In the genomic region with DNA sequence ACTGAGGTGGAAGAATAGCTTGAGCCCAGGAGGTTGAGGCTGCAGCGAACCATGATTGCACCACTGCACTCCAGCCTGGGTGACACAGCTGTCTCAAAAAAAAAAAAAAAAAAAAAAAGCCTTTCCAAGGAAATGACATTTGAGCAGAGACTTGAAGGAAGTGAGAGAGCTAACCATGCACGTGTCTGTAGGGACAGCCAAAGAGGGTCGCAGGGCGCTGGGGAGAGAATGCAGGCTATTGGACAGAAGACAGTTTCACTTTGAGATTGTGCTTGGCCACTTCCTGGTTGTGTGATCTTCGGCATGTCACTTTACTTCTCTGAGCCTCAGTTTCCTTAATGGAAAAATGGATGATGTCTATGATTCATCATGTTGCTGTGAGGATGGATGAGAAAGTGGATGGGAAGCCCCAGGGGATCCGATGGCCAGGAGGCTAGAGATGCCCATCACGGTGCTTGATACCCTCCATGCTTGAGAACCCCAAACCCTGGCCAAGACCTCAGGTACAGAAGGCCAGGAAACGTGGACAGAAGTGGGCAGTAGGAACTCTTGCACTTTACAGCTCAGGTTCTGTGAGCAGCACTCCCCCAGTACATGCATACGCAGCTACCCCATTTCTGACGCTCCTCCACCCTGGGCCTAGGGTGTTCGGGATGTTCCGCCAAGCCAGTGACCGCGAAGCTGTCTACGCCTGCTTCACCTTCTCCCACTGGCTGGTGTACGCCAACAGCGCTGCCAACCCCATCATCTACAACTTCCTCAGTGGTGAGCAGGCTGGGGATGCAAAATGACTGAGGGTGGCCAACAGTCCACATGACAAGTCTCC, we compare ENCODE assay signal across 28 cellular contexts. TPM values are rescaled to one million over a fixed set of nuclear protein-coding genes. Genes with fewer than 3 reads are reported as not detected.
DNase-seq lines count a peak whose midpoint lies in the region; ATAC-seq, FAIRE-seq and TF ChIP-seq lines count a peak whose summit lies in the region.
"Had no signal": no experiment of that assay in that cellular context is flagged by ENCODE, and none has a peak within 500 bp of the region (broad histone marks: within the 10 kb centered on the region; RNA-seq: fewer than 3 reads in every experiment).

No MANE protein-coding gene starts in this region.

- peak; percentile 56 for FAIRE-seq in GM19239 (lab: Jason Lieb, UNC)
- FAIRE-seq: colon, D721Med had no signal

- TF ChIP-seq CTCF in activated CD8-positive, alpha-beta T cell treated with anti-CD3 and anti-CD28 coated beads for 36 hours (IDR thresholded peaks at IDR 0.05), result no peak

- peaks cover 10% of the 10 kb centered on the region for H3K4me1 Mint-ChIP-seq in activated CD8-positive, alpha-beta T cell treated with anti-CD3 and anti-CD28 coated beads for 36 hours (ENCODE audit: low read depth)

- no peak overlapping the region for H3K27ac Mint-ChIP-seq in activated CD8-positive, alpha-beta T cell treated with anti-CD3 and anti-CD28 coated beads for 36 hours
- H3K27ac Mint-ChIP-seq: activated naive CD8-positive, alpha-beta T cell treated with anti-CD3 and anti-CD28 coated beads, Interleukin-2, amount 50 U/mL, for 24 hours; activated T-helper 1 cell treated with anti-CD3 and anti-CD28 coated beads, Interleukin-12 subunit alpha, Interleukin-12 subunit beta, Interleukin-2, Interleukin-4 antibody, amounts not matched to agents 30 ng/mL and 10 ng/mL and 1 ng/mL, durations not matched to agents 14 hours and 24 hours and 36 hours; progenitor cell of endocrine pancreas; stimulated activated naive CD8-positive, alpha-beta T cell treated with anti-CD3 and anti-CD28 coated beads, Interleukin-15, amount 100 ng/mL, for 72 hours; type B pancreatic cell had no signal

- ATAC-seq in activated CD8-positive, alpha-beta T cell treated with anti-CD3 and anti-CD28 coated beads for 36 hours, result peak; percentile 55
- no peak for ATAC-seq in HG03045 (IDR thresholded peaks at IDR 0.05; ENCODE audit: unreplicated experiment)
- ATAC-seq: activated naive CD8-positive, alpha-beta T cell treated with anti-CD3 and anti-CD28 coated beads, Interleukin-2, amount 50 U/mL, for 24 hours; left ventricle myocardium superior had no signal

- peak; percentile 10 for DNase-seq in NOMO-1 treated with DMSO at 0.1 percent for 48 hours (lab: John Stamatoyannopoulos, UW; ENCODE audit: unreplicated experiment)
- DNase-seq in NOMO-1 (lab: John Stamatoyannopoulos, UW; ENCODE audit: unreplicated experiment in 2 of 2), result no peak
- no peak for DNase-seq in GM19239 (ENCODE audit: insufficient read length, low spot score)
- DNase-seq in activated CD8-positive, alpha-beta T cell treated with anti-CD3 and anti-CD28 coated beads for 36 hours, result peak; percentile 20
- DNase-seq in posterior vena cava (ENCODE audit: low spot score), result peak; percentile 68
- DNase-seq in SKM-1 (lab: John Stamatoyannopoulos, UW; ENCODE audit: unreplicated experiment), result no peak
- DNase-seq in dermis blood vessel endothelial cell, result no peak
- DNase-seq: 8988T; activated naive CD8-positive, alpha-beta T cell treated with anti-CD3 and anti-CD28 coated beads, Interleukin-2, amount 50 U/mL, for 24 hours; AML-193; brain microvascular endothelial cell; left ventricle myocardium superior; NCI-H748 treated with DMSO at 0.1 percent for 48 hours; PC-9; stimulated activated CD4-positive, alpha-beta T cell treated with anti-CD3 and anti-CD28 coated beads, Interleukin-2, amount 100 ng/mL, for 24 hours; stimulated activated naive CD8-positive, alpha-beta T cell treated with anti-CD3 and anti-CD28 coated beads, Interleukin-15, amount 100 ng/mL, for 72 hours; T-helper 2 cell; WERI-Rb-1 had no signal

- no peaks in the 10 kb centered on the region for H3K9me3 Mint-ChIP-seq in activated CD8-positive, alpha-beta T cell treated with anti-CD3 and anti-CD28 coated beads for 36 hours
- H3K9me3 Mint-ChIP-seq: activated naive CD8-positive, alpha-beta T cell treated with anti-CD3 and anti-CD28 coated beads, Interleukin-2, amount 50 U/mL, for 24 hours; activated T-helper 1 cell treated with anti-CD3 and anti-CD28 coated beads, Interleukin-12 subunit alpha, Interleukin-12 subunit beta, Interleukin-2, Interleukin-4 antibody, amounts not matched to agents 30 ng/mL and 10 ng/mL and 1 ng/mL, durations not matched to agents 14 hours and 24 hours and 36 hours; stimulated activated naive CD8-positive, alpha-beta T cell treated with anti-CD3 and anti-CD28 coated beads, Interleukin-15, amount 100 ng/mL, for 72 hours; type B pancreatic cell had no signal

- H3K4me3 Mint-ChIP-seq in activated CD8-positive, alpha-beta T cell treated with anti-CD3 and anti-CD28 coated beads for 36 hours, result no peak overlapping the region
- H3K4me3 Mint-ChIP-seq: activated naive CD8-positive, alpha-beta T cell treated with anti-CD3 and anti-CD28 coated beads, Interleukin-2, amount 50 U/mL, for 24 hours; activated T-helper 1 cell treated with anti-CD3 and anti-CD28 coated beads, Interleukin-12 subunit alpha, Interleukin-12 subunit beta, Interleukin-2, Interleukin-4 antibody, amounts not matched to agents 30 ng/mL and 10 ng/mL and 1 ng/mL, durations not matched to agents 14 hours and 24 hours and 36 hours; stimulated activated naive CD8-positive, alpha-beta T cell treated with anti-CD3 and anti-CD28 coated beads, Interleukin-15, amount 100 ng/mL, for 72 hours; type B pancreatic cell had no signal

- intact Hi-C loops in activated CD8-positive, alpha-beta T cell treated with anti-CD3 and anti-CD28 coated beads for 36 hours (cut with micrococcal nuclease), result no loop called here
- intact Hi-C loops in posterior vena cava (cut with DNase I), result no loop called here

- POLR2A ChIA-PET in activated CD8-positive, alpha-beta T cell treated with anti-CD3 and anti-CD28 coated beads for 36 hours (lab: Charles Lee), result interaction anchor here (1.0 to 1.3 kb wide), 2 partner anchors 12 to 18 kb away, joined by 3 read pairs; no protein-coding TSS in a partner anchor

- H3K27me3 Mint-ChIP-seq in activated CD8-positive, alpha-beta T cell treated with anti-CD3 and anti-CD28 coated beads for 36 hours, result no peaks in the 10 kb centered on the region
- H3K27me3 Mint-ChIP-seq: activated naive CD8-positive, alpha-beta T cell treated with anti-CD3 and anti-CD28 coated beads, Interleukin-2, amount 50 U/mL, for 24 hours had no signal

- CTCF ChIA-PET in activated CD8-positive, alpha-beta T cell treated with anti-CD3 and anti-CD28 coated beads for 36 hours (lab: Charles Lee), result no interaction called here

- H3K36me3 Mint-ChIP-seq in activated CD8-positive, alpha-beta T cell treated with anti-CD3 and anti-CD28 coated beads for 36 hours (ENCODE audit: low read depth), result no peaks in the 10 kb centered on the region

RNA-seq across cellular contexts. Expression of a gene that starts 7.1 kb away (rescaled TPM):
- not detected for total RNA-seq in activated CD8-positive, alpha-beta T cell treated with anti-CD3 and anti-CD28 coated beads for 36 hours
- total RNA-seq in posterior vena cava (not detected), dermis blood vessel endothelial cell (1.2 and 4.6 TPM in 2 replicates)
- total RNA-seq: activated CD8-positive, alpha-beta memory T cell treated with anti-CD3 and anti-CD28 coated beads for 36 hours; activated T-helper 1 cell treated with anti-CD3 and anti-CD28 coated beads, Interleukin-12 subunit alpha, Interleukin-12 subunit beta, Interleukin-2, Interleukin-4 antibody, amounts not matched to agents 30 ng/mL and 10 ng/mL and 1 ng/mL, durations not matched to agents 14 hours and 24 hours and 36 hours; mononuclear cell; PC-9; progenitor cell of endocrine pancreas; SK-MEL-5; skeletal muscle tissue had no signal

RNA-seq across cellular contexts. Expression of a gene that starts 20.1 kb away (rescaled TPM):
- total RNA-seq in activated CD8-positive, alpha-beta T cell treated with anti-CD3 and anti-CD28 coated beads for 36 hours, result 10 to 100 TPM; 58.1 to 61.9 TPM
- 10 to 100 TPM; 55.5 to 62.8 TPM for total RNA-seq in posterior vena cava
- 145 and 159 TPM in 2 replicates for total RNA-seq in dermis blood vessel endothelial cell

RNA-seq across cellular contexts. Expression of a gene that starts 48.3 kb away (rescaled TPM):
- not detected for total RNA-seq in activated CD8-positive, alpha-beta T cell treated with anti-CD3 and anti-CD28 coated beads for 36 hours
- total RNA-seq in posterior vena cava (100 to 1,000 TPM; 110 to 123 TPM), dermis blood vessel endothelial cell (418 and 719 TPM in 2 replicates)
- total RNA-seq: activated CD8-positive, alpha-beta memory T cell treated with anti-CD3 and anti-CD28 coated beads for 36 hours; activated T-helper 1 cell treated with anti-CD3 and anti-CD28 coated beads, Interleukin-12 subunit alpha, Interleukin-12 subunit beta, Interleukin-2, Interleukin-4 antibody, amounts not matched to agents 30 ng/mL and 10 ng/mL and 1 ng/mL, durations not matched to agents 14 hours and 24 hours and 36 hours; mononuclear cell; SK-MEL-5 had no signal

Comparison
In these comparisons a context has a peak if more than half of its experiments do, and no peak if none do; other contexts are left out.
1. DNase-seq: peak in NOMO-1 treated with DMSO at 0.1 percent for 48 hours (single experiment), activated CD8-positive, alpha-beta T cell treated with anti-CD3 and anti-CD28 coated beads for 36 hours (single experiment) and posterior vena cava (single experiment); none in NOMO-1 (0 of 2), GM19239 (single experiment), SKM-1 (single experiment) and dermis blood vessel endothelial cell (single experiment).
2. RNA of a gene that starts 48.3 kb away (total RNA-seq): 418 to 719 TPM in dermis blood vessel endothelial cell and 110 to 123 TPM in posterior vena cava; not detected in activated CD8-positive, alpha-beta T cell treated with anti-CD3 and anti-CD28 coated beads for 36 hours; every median in the first group is over 100 times any median in the second.